11 cellular contexts compared by ENCODE assay signal in the genomic region with DNA sequence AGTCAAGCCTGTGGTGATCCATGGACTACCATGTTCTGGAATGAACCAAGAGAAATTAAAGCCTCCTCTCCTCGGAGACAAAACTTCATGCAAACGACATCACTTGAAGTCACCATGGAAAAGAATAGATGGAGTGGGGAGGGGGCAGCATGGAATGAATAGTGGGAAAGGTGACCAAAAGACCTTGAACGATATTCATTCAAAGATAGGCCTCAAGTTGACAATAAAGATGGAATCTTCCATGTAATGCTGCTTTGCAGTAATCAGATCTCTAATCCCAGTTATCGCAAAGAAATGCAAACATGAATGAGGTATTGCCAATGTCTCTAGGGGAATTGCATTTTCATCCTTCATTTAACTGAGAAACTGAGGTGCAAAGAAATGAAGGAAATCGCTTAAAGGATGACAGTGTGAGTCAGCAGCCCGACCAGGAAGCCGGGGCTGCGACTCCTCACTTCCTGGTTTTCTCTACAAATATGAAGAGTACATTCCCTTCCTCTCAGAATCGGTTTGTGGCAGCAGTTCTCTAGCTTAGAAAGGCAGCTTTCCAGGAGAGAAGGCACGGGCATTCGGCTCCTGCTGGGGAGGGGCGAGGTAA.
DNase-seq lines count a peak whose midpoint lies in the region; ATAC-seq, FAIRE-seq and TF ChIP-seq lines count a peak whose summit lies in the region.
"Had no signal": no experiment of that assay in that cellular context is flagged by ENCODE, and none has a peak within 500 bp of the region (broad histone marks: within the 10 kb centered on the region; RNA-seq: fewer than 3 reads in every experiment).

No MANE protein-coding gene starts in this region.

- 69 to 80% (median 72%) methylated on average over 12 of the region's 12 CpGs for WGBS in adrenal gland, 4 donors

- H3K4me3 ChIP-seq in breast epithelium (no peak overlapping the region), adrenal gland (no peak overlapping the region), upper lobe of right lung (no peak overlapping the region)

- no peaks in the 10 kb centered on the region for H3K4me1 Mint-ChIP-seq in MCF 10A (ENCODE audit: insufficient read depth, unreplicated experiment)
- H3K4me1 Mint-ChIP-seq in T-helper 2 cell treated with Interferon-gamma antibody and Interleukin-4, amounts not matched to agents 5 μg/mL and 100 μg/mL, for 36 hours (ENCODE audit: low read depth), result peaks cover 15% of the 10 kb centered on the region

- no peak overlapping the region for H3K4me3 Mint-ChIP-seq in MCF 10A (ENCODE audit: unreplicated experiment)
- no peak overlapping the region for H3K4me3 Mint-ChIP-seq in T-helper 2 cell treated with Interferon-gamma antibody and Interleukin-4, amounts not matched to agents 5 μg/mL and 100 μg/mL, for 36 hours

- BruUV-seq in MCF 10A (replicated peaks; lab: Mats Ljungman, UMichigan), result no TSS peak

- H3K36me3 ChIP-seq in breast epithelium, result no peaks in the 10 kb centered on the region
- H3K36me3 ChIP-seq in adrenal gland (replicated peaks in 1 of 2), result no peaks in the 10 kb centered on the region
- no peaks in the 10 kb centered on the region for H3K36me3 ChIP-seq in upper lobe of right lung

- DNase-seq in breast epithelium (ENCODE audit: low spot score in 2 of 2) (peak in 1 of 2 donors; percentile 37), MCF 10A (ENCODE audit: unreplicated experiment) (no peak), adrenal gland (peak in 1 of 7 donors; percentile 30), left lobe of liver (ENCODE audit: low spot score) (peak; percentile 55), upper lobe of right lung (no peak), GM12892 (ENCODE audit: insufficient read length) (no peak), NCI-H1436 treated with DMSO at 0.1 percent for 48 hours (lab: John Stamatoyannopoulos, UW) (no peak)
- DNase-seq in T-helper 2 cell treated with Interferon-gamma antibody and Interleukin-4, amounts not matched to agents 5 μg/mL and 100 μg/mL, for 36 hours (ENCODE audit: low spot score), result no peak
- DNase-seq: kidney glomerular epithelial cell, NCI-H2029 treated with DMSO at 0.1 percent for 48 hours had no signal

- ATAC-seq in left lobe of liver, result peak; percentile 71
- peak; percentile 72 for ATAC-seq in upper lobe of right lung

- H3K27me3 ChIP-seq in breast epithelium (no peaks in the 10 kb centered on the region), adrenal gland (no peaks in the 10 kb centered on the region), upper lobe of right lung (no peaks in the 10 kb centered on the region)

- no peak overlapping the region for H3K27ac Mint-ChIP-seq in MCF 10A (ENCODE audit: low read depth, unreplicated experiment)
- H3K27ac Mint-ChIP-seq in T-helper 2 cell treated with Interferon-gamma antibody and Interleukin-4, amounts not matched to agents 5 μg/mL and 100 μg/mL, for 36 hours, result no peak overlapping the region

- no peaks in the 10 kb centered on the region for H3K36me3 Mint-ChIP-seq in MCF 10A (ENCODE audit: insufficient read depth, unreplicated experiment)
- no peaks in the 10 kb centered on the region for H3K36me3 Mint-ChIP-seq in T-helper 2 cell treated with Interferon-gamma antibody and Interleukin-4, amounts not matched to agents 5 μg/mL and 100 μg/mL, for 36 hours (ENCODE audit: low read depth)

- intact Hi-C loops in breast epithelium (cut with DNase I; ENCODE audit: low total_unique reads) (no loop called here), MCF 10A (cut with micrococcal nuclease) (no loop called here), adrenal gland (cut with DNase I) (no loop called here), upper lobe of right lung (cut with DNase I) (no loop called here)

- no peak for TF ChIP-seq POLR2A in breast epithelium (IDR thresholded peaks at IDR 0.05)
- TF ChIP-seq POLR2A in adrenal gland (IDR thresholded peaks at IDR 0.05), result no peak
- no peak for TF ChIP-seq POLR2A in GM12892 (IDR thresholded peaks at IDR 0.05; ENCODE audit: low read depth, low read length)

- H3K27me3 Mint-ChIP-seq in MCF 10A (ENCODE audit: insufficient read depth, unreplicated experiment), result no peaks in the 10 kb centered on the region
- H3K27me3 Mint-ChIP-seq in T-helper 2 cell treated with Interferon-gamma antibody and Interleukin-4, amounts not matched to agents 5 μg/mL and 100 μg/mL, for 36 hours (ENCODE audit: low read depth), result peaks cover 26% of the 10 kb centered on the region

- TF ChIP-seq CTCF in breast epithelium (IDR thresholded peaks at IDR 0.05) (no peak), MCF 10A (IDR thresholded peaks at IDR 0.05; ENCODE audit: unreplicated experiment) (no peak), adrenal gland (IDR thresholded peaks at IDR 0.05) (no peak), upper lobe of right lung (IDR thresholded peaks at IDR 0.05) (no peak)

- no peak for FAIRE-seq in GM12892 (lab: Jason Lieb, UNC)
- FAIRE-seq: colon had no signal

- no peaks in the 10 kb centered on the region for H3K9me3 Mint-ChIP-seq in MCF 10A (ENCODE audit: unreplicated experiment)
- no peaks in the 10 kb centered on the region for H3K9me3 Mint-ChIP-seq in T-helper 2 cell treated with Interferon-gamma antibody and Interleukin-4, amounts not matched to agents 5 μg/mL and 100 μg/mL, for 36 hours

- POLR2A ChIA-PET in MCF 10A (lab: Yijun Ruan, JAX), result interaction anchor here (1.1 kb wide), 1 partner anchor 19 kb away, joined by 3 read pairs; no protein-coding TSS in a partner anchor

- H3K4me1 ChIP-seq in breast epithelium, result no peaks in the 10 kb centered on the region
- H3K4me1 ChIP-seq in adrenal gland (replicated peaks in 1 of 2), result peaks cover 0 to 10% of the 10 kb centered on the region in 2 donors
- H3K4me1 ChIP-seq in upper lobe of right lung, result no peaks in the 10 kb centered on the region

- H3K27ac ChIP-seq in breast epithelium (peak overlapping the region; percentile 28 to 54), adrenal gland (peak overlapping the region in 3 of 5 donors; percentile 28 to 71 (median 39)), upper lobe of right lung (no peak overlapping the region)

- CTCF ChIA-PET in MCF 10A (lab: Yijun Ruan, JAX), result interaction anchor here (0.5 kb wide), 1 partner anchor 24 kb away, joined by 3 read pairs; no protein-coding TSS in a partner anchor

- H3K9me3 ChIP-seq in breast epithelium, result no peaks in the 10 kb centered on the region
- H3K9me3 ChIP-seq in adrenal gland (replicated peaks in 1 of 3), result no peaks in the 10 kb centered on the region
- no peaks in the 10 kb centered on the region for H3K9me3 ChIP-seq in upper lobe of right lung
